1 cellular context compared by ENCODE assay signal in the genomic region with DNA sequence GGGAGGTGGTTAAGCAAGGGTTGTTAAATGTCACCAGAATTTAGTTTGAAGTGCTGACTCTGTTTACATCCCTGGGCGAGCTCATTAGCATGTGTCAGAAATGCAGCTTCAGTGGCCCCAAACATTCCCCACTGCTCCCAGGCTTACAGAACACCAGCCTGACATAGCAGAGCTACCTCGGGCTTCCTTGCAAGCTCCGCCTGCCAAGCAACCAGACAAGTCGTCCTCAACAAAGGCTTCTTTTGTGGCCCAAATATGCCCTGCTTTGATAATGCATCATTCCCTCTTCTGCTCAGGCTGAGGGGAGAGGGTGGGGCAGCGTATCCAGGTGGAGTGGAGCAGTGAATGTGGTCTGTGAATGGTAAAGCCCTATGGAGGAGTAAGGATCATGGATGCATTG.
TF ChIP-seq lines count a peak whose summit lies in the region.

No MANE protein-coding gene starts in this region.

TF ChIP-seq in GM23338, 12 proteins besides CTCF, POLR2A, EP300 and RAD21 (continued from another document):
- TF ChIP-seq ZNF462 (CRISPR knock-in tag; IDR thresholded peaks at IDR 0.05) (no peak), ZNF114 (CRISPR knock-in tag; IDR thresholded peaks at IDR 0.05) (no peak), STAT1 (IDR thresholded peaks at IDR 0.05; ENCODE audit: unreplicated experiment) (no peak), EZH2phosphoT487 (IDR thresholded peaks at IDR 0.05; ENCODE audit: unreplicated experiment) (no peak), JUNB (IDR thresholded peaks at IDR 0.05; ENCODE audit: unreplicated experiment) (no peak), NANOG (IDR thresholded peaks at IDR 0.05; ENCODE audit: borderline replicate concordance) (no peak), ZNF331 (CRISPR knock-in tag; IDR thresholded peaks at IDR 0.05; ENCODE audit: low read depth) (no peak)
